23 cellular contexts compared by ENCODE assay signal in the genomic region with DNA sequence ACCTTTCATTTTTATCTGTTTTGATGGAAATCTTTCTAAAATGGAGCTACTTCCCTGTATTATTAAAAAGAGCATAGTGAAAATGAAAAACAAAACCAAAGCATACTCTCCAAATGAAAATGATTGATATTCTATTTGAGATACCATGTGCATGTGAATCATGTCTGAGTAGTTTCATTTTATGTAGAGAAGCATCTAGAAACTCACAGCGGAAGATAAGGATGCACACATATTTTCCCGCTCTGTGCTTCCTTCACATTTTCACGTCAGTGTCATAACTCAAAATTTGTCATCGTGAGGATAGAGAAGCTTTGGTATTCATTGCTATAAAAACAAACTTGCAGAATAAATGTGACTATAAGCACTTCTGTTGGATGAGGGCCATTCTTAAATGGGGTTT.
"Had no signal": no experiment of that assay in that cellular context is flagged by ENCODE, and none has a peak within 500 bp of the region (broad histone marks: within the 10 kb centered on the region; RNA-seq: fewer than 3 reads in every experiment).

No MANE protein-coding gene starts in this region.

- H3K4me1 ChIP-seq: heart left ventricle, neural progenitor cell, psoas muscle, uterus had no signal

- H3K9me3 Mint-ChIP-seq: natural killer cell treated with Interleukin-12 subunit alpha and Interleukin-12 subunit beta and Interleukin-15 and Interleukin-18, amount 100 ng/mL, for 72 hours; neural progenitor cell had no signal

- H3K27ac ChIP-seq: heart left ventricle, neural progenitor cell, pancreas, psoas muscle, right lobe of liver, suprapubic skin, thyroid gland, upper lobe of left lung, uterus had no signal

- H3K4me3 Mint-ChIP-seq: natural killer cell treated with Interleukin-12 subunit alpha and Interleukin-12 subunit beta and Interleukin-15 and Interleukin-18, amount 100 ng/mL, for 72 hours; neural progenitor cell had no signal

- H3K9me3 ChIP-seq: heart left ventricle, pancreas, psoas muscle, right lobe of liver, suprapubic skin, thyroid gland, upper lobe of left lung, uterus had no signal

- H3K27me3 Mint-ChIP-seq: natural killer cell treated with Interleukin-12 subunit alpha and Interleukin-12 subunit beta and Interleukin-15 and Interleukin-18, amount 100 ng/mL, for 72 hours had no signal

- H3K27ac Mint-ChIP-seq: natural killer cell treated with Interleukin-12 subunit alpha and Interleukin-12 subunit beta and Interleukin-15 and Interleukin-18, amount 100 ng/mL, for 72 hours; neural progenitor cell had no signal

- H2AFZ ChIP-seq: neural progenitor cell had no signal

- ATAC-seq: esophagus mucosa; heart left ventricle; left colon; left ventricle myocardium superior; natural killer cell treated with Interleukin-12 subunit alpha and Interleukin-12 subunit beta and Interleukin-15 and Interleukin-18, amount 100 ng/mL, for 72 hours; pancreas; psoas muscle; right lobe of liver; stimulated activated naive CD8-positive, alpha-beta T cell treated with anti-CD3 and anti-CD28 coated beads, Interleukin-15, Interleukin-2, amounts not matched to agents 100 U/mL and 50 U/mL, for 24 hours had no signal

- H3K36me3 Mint-ChIP-seq: natural killer cell treated with Interleukin-12 subunit alpha and Interleukin-12 subunit beta and Interleukin-15 and Interleukin-18, amount 100 ng/mL, for 72 hours; neural progenitor cell had no signal

- H3K27me3 ChIP-seq: heart left ventricle, neural progenitor cell, pancreas, right lobe of liver, suprapubic skin, thyroid gland, upper lobe of left lung, uterus had no signal

- H3K36me3 ChIP-seq: heart left ventricle, neural progenitor cell, pancreas, right lobe of liver, suprapubic skin, thyroid gland, upper lobe of left lung, uterus had no signal

- H3K9ac ChIP-seq: neural progenitor cell had no signal

- H3K4me2 ChIP-seq: neural progenitor cell had no signal

- DNase-seq: effector memory CD4-positive, alpha-beta T cell; heart left ventricle; hippocampal formation; left colon; left ventricle myocardium superior; mesenchymal stem cell; midbrain; nucleus accumbens; pancreas; psoas muscle; retina; right lobe of liver; stimulated activated CD4-positive, alpha-beta T cell treated with anti-CD3 and anti-CD28 coated beads, Interleukin-15, amount 100 ng/mL, for 24 hours; stimulated activated CD4-positive, alpha-beta T cell treated with anti-CD3 and anti-CD28 coated beads, Interleukin-2, amount 100 ng/mL, for 24 hours; stimulated activated naive CD8-positive, alpha-beta T cell treated with anti-CD3 and anti-CD28 coated beads, Interleukin-15, Interleukin-2, amounts not matched to agents 100 U/mL and 50 U/mL, for 24 hours; thyroid gland; upper lobe of left lung; uterus had no signal

- H3K4me3 ChIP-seq: heart left ventricle, lung, neural progenitor cell, pancreas, psoas muscle, right lobe of liver, suprapubic skin, thyroid gland, upper lobe of left lung, uterus had no signal
